ENCODE assay signal across 1 cellular context in the genomic region with DNA sequence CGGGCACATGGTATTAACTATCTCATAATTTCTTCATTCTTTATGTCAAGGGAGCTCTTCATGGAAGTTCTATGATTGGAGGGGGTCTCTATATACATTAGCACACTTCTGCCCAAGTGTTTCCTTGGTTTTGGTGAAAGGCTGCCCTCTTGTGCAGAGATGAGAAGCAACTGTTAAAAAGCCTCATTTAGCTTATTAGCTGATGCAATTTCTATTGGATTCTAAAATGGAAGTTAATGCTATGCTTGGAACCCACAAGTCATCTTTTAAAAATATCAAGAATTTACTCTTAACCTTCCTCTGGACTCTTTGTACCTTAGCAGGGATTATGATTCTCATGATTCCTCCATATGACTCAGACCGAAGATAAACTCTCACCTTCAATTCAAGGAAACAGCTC.
TF ChIP-seq lines count a peak whose summit lies in the region.

No MANE protein-coding gene starts in this region.

TF ChIP-seq in WTC11, 78 proteins besides CTCF, POLR2A, EP300 and RAD21 (continued from another document):
- no peak for TF ChIP-seq ZBTB43 (CRISPR knock-in tag; IDR thresholded peaks at IDR 0.05)
- TF ChIP-seq ELF4 (CRISPR knock-in tag; IDR thresholded peaks at IDR 0.05; ENCODE audit: low read depth): no peak
